1 cellular context compared by ENCODE assay signal in the genomic region with DNA sequence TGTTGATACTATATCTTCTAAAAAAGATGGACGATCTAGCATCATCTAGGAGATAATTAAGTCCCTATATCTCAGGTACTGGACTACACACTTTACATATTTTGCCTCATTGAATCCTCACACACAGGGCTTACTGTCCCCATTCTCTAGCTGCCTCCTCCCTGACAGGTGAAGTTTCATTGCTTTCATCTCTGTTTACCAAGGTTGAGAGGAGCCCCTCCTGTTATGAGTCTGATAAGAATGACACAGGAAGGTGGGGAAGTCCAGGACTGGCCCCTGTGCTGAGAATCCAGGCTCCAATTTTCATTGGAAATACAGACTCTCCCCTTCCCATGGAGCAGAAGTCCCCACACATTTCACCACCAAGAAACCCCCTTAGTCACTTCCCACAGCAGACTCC.
TF ChIP-seq lines count a peak whose summit lies in the region.

No MANE protein-coding gene starts in this region.

TF ChIP-seq in HepG2, 621 proteins besides CTCF, POLR2A, EP300 and RAD21 (continued from another document and continues in another):
- TF ChIP-seq HMGXB4 (CRISPR knock-in tag; IDR thresholded peaks at IDR 0.05; ENCODE audit: borderline replicate concordance in 1 of 2, low read depth in 1 of 2) (0 out of 4 replicates have a peak, but pooled peaks of 1 of the 2 experiments have one; percentile 8), FOXK1 (CRISPR knock-in tag; IDR thresholded peaks at IDR 0.05; ENCODE audit: borderline replicate concordance, low read depth) (peak; percentile 51; the same call in 1 of the 2 replicates), BHLHE40 (IDR thresholded peaks at IDR 0.05; ENCODE audit: low read length) (no peak), MAX (IDR thresholded peaks at IDR 0.05) (peak; percentile 60), ZNF556 (CRISPR knock-in tag; IDR thresholded peaks at IDR 0.05; ENCODE audit: borderline replicate concordance) (no peak), NR2F6 (IDR thresholded peaks at IDR 0.05) (peak; percentile 79), NR2F6 (CRISPR knock-in tag; IDR thresholded peaks at IDR 0.05) (peak; percentile 86), RCOR2 (CRISPR knock-in tag; IDR thresholded peaks at IDR 0.05) (peak; percentile 80), CSRNP2 (CRISPR knock-in tag; conservative IDR thresholded peaks at IDR 0.05; ENCODE audit: low read depth) (no peak), SIN3A (IDR thresholded peaks at IDR 0.05; ENCODE audit: borderline replicate concordance, low read depth, low read length) (no peak), KDM1A (CRISPR knock-in tag; IDR thresholded peaks at IDR 0.05) (0 out of 2 replicates have a peak, but pooled peaks have one; percentile 52), ZNF207 (IDR thresholded peaks at IDR 0.05; ENCODE audit: borderline replicate concordance) (no peak), ZNF639 (CRISPR knock-in tag; conservative IDR thresholded peaks at IDR 0.05) (no peak), NRL (CRISPR knock-in tag; IDR thresholded peaks at IDR 0.05; ENCODE audit: borderline replicate concordance) (no peak), TP53 (CRISPR knock-in tag; conservative IDR thresholded peaks at IDR 0.05) (no peak), GRHL1 (CRISPR knock-in tag; conservative IDR thresholded peaks at IDR 0.05) (no peak), HOXA9 (CRISPR knock-in tag; IDR thresholded peaks at IDR 0.05; ENCODE audit: borderline replicate concordance) (no peak), JARID2 (CRISPR knock-in tag; IDR thresholded peaks at IDR 0.05; ENCODE audit: insufficient replicate concordance) (no peak), ZNF761 (CRISPR knock-in tag; conservative IDR thresholded peaks at IDR 0.05) (no peak), MED1 (CRISPR knock-in tag; IDR thresholded peaks at IDR 0.05) (peak; percentile 97), FOXA3 (CRISPR knock-in tag; IDR thresholded peaks at IDR 0.05) (peak; percentile 96), ZNF256 (CRISPR knock-in tag; conservative IDR thresholded peaks at IDR 0.05) (no peak), SRY (CRISPR knock-in tag; IDR thresholded peaks at IDR 0.05) (no peak), ZFY (CRISPR knock-in tag; IDR thresholded peaks at IDR 0.05) (0 out of 2 replicates have a peak, but pooled peaks have one; percentile 27), ZNF264 (CRISPR knock-in tag; IDR thresholded peaks at IDR 0.05) (no peak), LBX2 (CRISPR knock-in tag; IDR thresholded peaks at IDR 0.05; ENCODE audit: borderline replicate concordance) (no peak), ZNF124 (CRISPR knock-in tag; IDR thresholded peaks at IDR 0.05) (no peak; the same call in 1 of the 2 replicates), YEATS4 (CRISPR knock-in tag; IDR thresholded peaks at IDR 0.05; ENCODE audit: borderline replicate concordance) (no peak), ZNF883 (CRISPR knock-in tag; IDR thresholded peaks at IDR 0.05; ENCODE audit: not compliant biosample characterization) (no peak), ZNF335 (CRISPR knock-in tag; IDR thresholded peaks at IDR 0.05) (no peak), RFX1 (IDR thresholded peaks at IDR 0.05) (no peak), HINFP (CRISPR knock-in tag; IDR thresholded peaks at IDR 0.05; ENCODE audit: low read depth) (no peak), SNAPC4 (CRISPR knock-in tag; IDR thresholded peaks at IDR 0.05) (no peak), SRSF4 (IDR thresholded peaks at IDR 0.05; ENCODE audit: low read depth, low read length, poor library complexity, severe bottlenecking) (no peak), RAD51 (IDR thresholded peaks at IDR 0.05; ENCODE audit: borderline replicate concordance) (no peak), CEBPG (CRISPR knock-in tag; IDR thresholded peaks at IDR 0.05) (peak; percentile 81), NCOA2 (CRISPR knock-in tag; IDR thresholded peaks at IDR 0.05) (peak; percentile 95), HNF4A (CRISPR knock-in tag; IDR thresholded peaks at IDR 0.05) (peak; percentile 81), ZBTB20 (CRISPR knock-in tag; IDR thresholded peaks at IDR 0.05; ENCODE audit: borderline replicate concordance, low read depth) (no peak), ZNF567 (CRISPR knock-in tag; IDR thresholded peaks at IDR 0.05; ENCODE audit: borderline replicate concordance) (no peak), ZNF598 (CRISPR knock-in tag; IDR thresholded peaks at IDR 0.05; ENCODE audit: borderline replicate concordance) (no peak), SALL1 (CRISPR knock-in tag; IDR thresholded peaks at IDR 0.05) (peak; percentile 95), ZNF766 (CRISPR knock-in tag; IDR thresholded peaks at IDR 0.05; ENCODE audit: borderline replicate concordance) (no peak), SETDB1 (CRISPR knock-in tag; IDR thresholded peaks at IDR 0.05; ENCODE audit: borderline replicate concordance) (no peak), ZNF274 (CRISPR knock-in tag; IDR thresholded peaks at IDR 0.05) (no peak), ZFP41 (CRISPR knock-in tag; IDR thresholded peaks at IDR 0.05; ENCODE audit: borderline replicate concordance) (no peak), CHD2 (IDR thresholded peaks at IDR 0.05; ENCODE audit: low read depth, low read length) (no peak), ZNF776 (CRISPR knock-in tag; IDR thresholded peaks at IDR 0.05) (no peak), ELF4 (CRISPR knock-in tag; IDR thresholded peaks at IDR 0.05; ENCODE audit: borderline replicate concordance) (peak; percentile 20; the same call in 1 of the 2 replicates)
- TF ChIP-seq, protein P1, sequence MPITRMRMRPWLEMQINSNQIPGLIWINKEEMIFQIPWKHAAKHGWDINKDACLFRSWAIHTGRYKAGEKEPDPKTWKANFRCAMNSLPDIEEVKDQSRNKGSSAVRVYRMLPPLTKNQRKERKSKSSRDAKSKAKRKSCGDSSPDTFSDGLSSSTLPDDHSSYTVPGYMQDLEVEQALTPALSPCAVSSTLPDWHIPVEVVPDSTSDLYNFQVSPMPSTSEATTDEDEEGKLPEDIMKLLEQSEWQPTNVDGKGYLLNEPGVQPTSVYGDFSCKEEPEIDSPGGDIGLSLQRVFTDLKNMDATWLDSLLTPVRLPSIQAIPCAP (CRISPR knock-in tag; IDR thresholded peaks at IDR 0.05; ENCODE audit: low read depth), result no peak
- TF ChIP-seq, protein P2, sequence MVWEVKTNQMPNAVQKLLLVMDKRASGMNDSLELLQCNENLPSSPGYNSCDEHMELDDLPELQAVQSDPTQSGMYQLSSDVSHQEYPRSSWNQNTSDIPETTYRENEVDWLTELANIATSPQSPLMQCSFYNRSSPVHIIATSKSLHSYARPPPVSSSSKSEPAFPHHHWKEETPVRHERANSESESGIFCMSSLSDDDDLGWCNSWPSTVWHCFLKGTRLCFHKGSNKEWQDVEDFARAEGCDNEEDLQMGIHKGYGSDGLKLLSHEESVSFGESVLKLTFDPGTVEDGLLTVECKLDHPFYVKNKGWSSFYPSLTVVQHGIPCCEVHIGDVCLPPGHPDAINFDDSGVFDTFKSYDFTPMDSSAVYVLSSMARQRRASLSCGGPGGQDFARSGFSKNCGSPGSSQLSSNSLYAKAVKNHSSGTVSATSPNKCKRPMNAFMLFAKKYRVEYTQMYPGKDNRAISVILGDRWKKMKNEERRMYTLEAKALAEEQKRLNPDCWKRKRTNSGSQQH (CRISPR knock-in tag; IDR thresholded peaks at IDR 0.05; ENCODE audit: low read depth), result no peak
- TF ChIP-seq, protein P3, sequence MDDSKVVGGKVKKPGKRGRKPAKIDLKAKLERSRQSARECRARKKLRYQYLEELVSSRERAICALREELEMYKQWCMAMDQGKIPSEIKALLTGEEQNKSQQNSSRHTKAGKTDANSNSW (CRISPR knock-in tag; IDR thresholded peaks at IDR 0.05; ENCODE audit: borderline replicate concordance), result no peak
